ENCODE assay signal across 32 cellular contexts in the genomic region with DNA sequence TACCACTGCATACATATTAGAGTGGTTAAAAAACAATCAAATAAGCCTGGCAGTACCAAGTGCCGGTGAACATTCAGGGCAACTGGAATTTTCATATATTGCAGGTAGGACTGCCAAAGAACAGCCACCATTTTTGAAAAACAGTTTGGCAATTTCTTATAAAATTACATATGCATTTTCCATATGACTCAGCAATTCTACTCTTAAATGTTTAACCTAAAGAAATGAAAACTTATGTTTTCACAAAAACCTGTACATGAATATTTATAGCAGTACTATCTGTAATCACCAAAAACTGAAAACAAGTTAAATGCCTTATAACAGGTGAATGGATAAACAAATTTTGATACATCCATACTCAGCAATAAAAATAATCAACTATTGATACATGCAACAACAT. TPM values are rescaled to one million over a fixed set of nuclear protein-coding genes. Genes with fewer than 3 reads are reported as not detected.
"Had no signal": no experiment of that assay in that cellular context is flagged by ENCODE, and none has a peak within 500 bp of the region (broad histone marks: within the 10 kb centered on the region; RNA-seq: fewer than 3 reads in every experiment).

No MANE protein-coding gene starts in this region.

- DNase-seq: colonic mucosa; cortex of kidney; effector CD8-positive, alpha-beta T cell; effector memory CD8-positive, alpha-beta T cell; endodermal cell; erythroblast; esophagus squamous epithelium; foreskin fibroblast; foreskin melanocyte; gastrocnemius medialis; glutamatergic neuron; head of caudate nucleus; heart right ventricle; hippocampal formation; left cardiac atrium; left lung; left ventricle myocardium superior; lower lobe of right lung; mesenchymal stem cell; mucosa of descending colon; naive B cell had no signal

- H3K36me3 ChIP-seq: colonic mucosa, esophagus squamous epithelium, gastrocnemius medialis, heart right ventricle, left lung, lower lobe of right lung had no signal

- FAIRE-seq: endometrium, islet of Langerhans, keratinocyte had no signal

- H3K4me1 ChIP-seq: colonic mucosa, esophagus squamous epithelium, gastrocnemius medialis, heart right ventricle, left lung, lower lobe of right lung had no signal

- H3K9me3 ChIP-seq: colonic mucosa, esophagus squamous epithelium, gastrocnemius medialis, left lung, lower lobe of right lung, mucosa of descending colon had no signal

- H3K27me3 ChIP-seq: colonic mucosa, gastrocnemius medialis, heart right ventricle, left lung had no signal

- H3K27ac ChIP-seq: colonic mucosa, epithelial cell of prostate, esophagus squamous epithelium, gastrocnemius medialis, heart right ventricle, left lung, lower lobe of right lung had no signal

- H3K4me3 ChIP-seq: colonic mucosa, esophagus squamous epithelium, gastrocnemius medialis, heart right ventricle, left lung, lower lobe of right lung, mucosa of descending colon had no signal

- ATAC-seq: effector memory CD8-positive, alpha-beta T cell; esophagus mucosa; gastrocnemius medialis; heart right ventricle; left cardiac atrium; left lung; lower lobe of right lung; mucosa of descending colon had no signal

RNA-seq across cellular contexts. Expression of a gene that starts 39.9 kb away (rescaled TPM):
- total RNA-seq: colonic mucosa, dermis microvascular lymphatic vessel endothelial cell, endodermal cell, esophagus mucosa, esophagus squamous epithelium, gastrocnemius medialis, glomerular endothelial cell, kidney epithelial cell, left cardiac atrium, left lung, left ventricle myocardium superior, lower leg skin, lower lobe of right lung, lung microvascular endothelial cell, mesenteric fat pad, mucosa of descending colon had no signal
- polyA plus RNA-seq: heart right ventricle, keratinocyte had no signal
